12 cellular contexts compared by ENCODE assay signal in genomic region chr18:76398295-76398694, GRCh38.
A peak's percentile ranks its signal among the peaks of the same experiment; 100 is the strongest.
DNase-seq lines count a peak whose midpoint lies in the region; ATAC-seq, FAIRE-seq and TF ChIP-seq lines count a peak whose summit lies in the region.
"Had no signal": no experiment of that assay in that cellular context is flagged by ENCODE, and none has a peak within 500 bp of the region (broad histone marks: within the 10 kb centered on the region; RNA-seq: fewer than 3 reads in every experiment).

No MANE protein-coding gene starts in this region.

- peak overlapping the region; percentile 5 for H3K27ac ChIP-seq in DND-41 (ENCODE audit: low read length)
- no peak overlapping the region for H3K27ac ChIP-seq in coronary artery

- no peak overlapping the region for H3K9ac ChIP-seq in DND-41 (ENCODE audit: low read depth, low read length)

- no peak overlapping the region for H2AFZ ChIP-seq in DND-41 (ENCODE audit: low read depth, low read length)

- FAIRE-seq in RCC 7860 (lab: Jason Lieb, UNC) = no peak

- intact Hi-C loops in CD14-positive monocyte (cut with micrococcal nuclease) (loop anchor here (2.0 to 5.0 kb wide), 4 partner anchors 84 to 311 kb away; no protein-coding TSS in a partner anchor), sciatic nerve (cut with DNase I) (loop anchor here (10.0 kb wide), 1 partner anchor 287 kb away; no protein-coding TSS in a partner anchor)

- no peak overlapping the region for H3K4me3 Mint-ChIP-seq in CD14-positive monocyte
- H3K4me3 Mint-ChIP-seq: H9, IgD-negative memory B cell had no signal

- H3K79me2 ChIP-seq in DND-41 (ENCODE audit: insufficient read depth, low read length) = no peaks in the 10 kb centered on the region

- H4K20me1 ChIP-seq in DND-41 (ENCODE audit: insufficient read depth, low read length) = no peaks in the 10 kb centered on the region

- H3K27ac Mint-ChIP-seq in CD14-positive monocyte = peak overlapping the region; percentile 15 to 91 (median 63)

- DNase-seq in CD14-positive monocyte (ENCODE audit: low spot score) = no peak
- DNase-seq in DND-41 = no peak
- peak; percentile 6 for DNase-seq in left lobe of liver (ENCODE audit: low spot score)
- no peak for DNase-seq in sciatic nerve (ENCODE audit: low spot score)
- no peak for DNase-seq in stimulated activated CD4-positive, alpha-beta T cell treated with anti-CD3 and anti-CD28 coated beads, Interleukin-4, amount 100 ng/mL, for 1 hour
- no peak for DNase-seq in coronary artery (ENCODE audit: low spot score)
- no peak for DNase-seq in RCC 7860 (ENCODE audit: low spot score)
- DNase-seq: NCI-H226 had no signal

- H3K27me3 ChIP-seq in DND-41 (ENCODE audit: insufficient read depth, low read length, poor library complexity) = no peaks in the 10 kb centered on the region

- no peaks in the 10 kb centered on the region for H3K36me3 ChIP-seq in DND-41 (ENCODE audit: insufficient read depth, low read length)

- H3K4me2 ChIP-seq in DND-41 (ENCODE audit: insufficient read depth, low read length) = no peak overlapping the region

- no peak for TF ChIP-seq CTCF in CD14-positive monocyte (IDR thresholded peaks at IDR 0.05)
- TF ChIP-seq CTCF in DND-41 (IDR thresholded peaks at IDR 0.05; ENCODE audit: borderline replicate concordance, extremely low read depth, low read length, poor library complexity, severe bottlenecking) = no peak
- TF ChIP-seq CTCF in coronary artery (IDR thresholded peaks at IDR 0.05) = no peak

- H3K36me3 Mint-ChIP-seq in CD14-positive monocyte = peaks cover 12 to 35% of the 10 kb centered on the region in 2 donors
- H3K36me3 Mint-ChIP-seq: IgD-negative memory B cell had no signal

- peaks cover 42% of the 10 kb centered on the region for H3K4me1 ChIP-seq in DND-41 (ENCODE audit: insufficient read depth, low read length)
- H3K4me1 ChIP-seq: Caco-2 had no signal

- no peaks in the 10 kb centered on the region for H3K9me3 ChIP-seq in DND-41 (ENCODE audit: insufficient read depth, low read length, severe bottlenecking)
- H3K9me3 ChIP-seq: Caco-2 had no signal

- peaks cover 0 to 2% (median 0%) of the 10 kb centered on the region in 3 donors for H3K27me3 Mint-ChIP-seq in CD14-positive monocyte (ENCODE audit: low read depth in 3 of 3)

- no peak for ATAC-seq in DND-41 (ENCODE audit: insufficient read depth, low read depth)
- ATAC-seq in left lobe of liver = no peak
- ATAC-seq in sciatic nerve = peak; percentile 9
- no peak for ATAC-seq in HG03521 (IDR thresholded peaks at IDR 0.05; ENCODE audit: unreplicated experiment)

- H3K9me3 Mint-ChIP-seq in CD14-positive monocyte = no peaks in the 10 kb centered on the region
- H3K9me3 Mint-ChIP-seq: H9, IgD-negative memory B cell had no signal

- H3K4me3 ChIP-seq in DND-41 (ENCODE audit: low read depth in 1 of 2, low read length in 2 of 2) (no peak overlapping the region), coronary artery (no peak overlapping the region)

- H3K4me1 Mint-ChIP-seq in CD14-positive monocyte = peaks cover 53% of the 10 kb centered on the region
